ENCODE assay signal across 9 cellular contexts in the genomic region with DNA sequence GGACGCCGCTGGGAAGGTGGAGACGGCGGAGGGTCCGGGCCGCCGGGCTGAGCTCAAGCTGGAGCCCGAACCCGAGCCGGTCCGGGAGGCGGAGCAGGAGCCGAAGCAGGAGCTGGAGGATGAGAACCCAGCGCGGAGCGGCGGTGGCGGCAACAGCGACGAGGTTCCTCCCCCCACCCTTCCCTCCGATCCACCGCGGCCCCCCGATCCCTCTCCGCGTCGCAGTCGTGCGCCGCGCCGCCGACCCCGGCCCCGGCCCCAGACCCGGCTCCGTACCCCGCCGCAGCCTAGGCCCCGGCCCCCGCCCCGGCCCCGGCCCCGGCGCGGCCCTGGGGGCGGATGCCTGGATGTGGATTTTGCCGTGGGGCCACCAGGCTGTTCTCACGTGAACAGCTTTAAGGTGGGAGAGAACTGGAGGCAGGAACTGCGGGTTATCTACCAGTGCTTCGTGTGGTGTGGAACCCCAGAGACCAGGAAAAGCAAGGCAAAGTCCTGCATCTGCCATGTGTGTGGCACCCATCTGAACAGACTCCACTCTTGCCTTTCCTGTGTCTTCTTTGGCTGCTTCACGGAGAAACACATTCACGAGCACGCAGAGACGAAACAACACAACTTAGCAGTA. TPM values are rescaled to one million over a fixed set of nuclear protein-coding genes. Genes with fewer than 3 reads are reported as not detected.
DNase-seq lines count a peak whose midpoint lies in the region; FAIRE-seq and TF ChIP-seq lines count a peak whose summit lies in the region.
"Had no signal": no experiment of that assay in that cellular context is flagged by ENCODE, and none has a peak within 500 bp of the region (broad histone marks: within the 10 kb centered on the region; RNA-seq: fewer than 3 reads in every experiment).

No MANE protein-coding gene starts in this region.

- H3K27me3 ChIP-seq in HUES48 (ENCODE audit: control insufficient read depth, insufficient read depth, low read length) (no peaks in the 10 kb centered on the region), keratinocyte (ENCODE audit: control insufficient read depth, extremely low read depth, insufficient read depth, low read length) (no peaks in the 10 kb centered on the region), stomach (no peaks in the 10 kb centered on the region)

- 2 to 47% (median 19%) methylated on average over 6 to 54 of the region's 55 CpGs for WGBS in stomach, 5 donors

- no peak overlapping the region for H2AFZ ChIP-seq in keratinocyte (ENCODE audit: control insufficient read depth, low read length)

- dilution Hi-C loops in keratinocyte (cut with MboI; ENCODE audit: extremely low pct_ligation_motif_present, low sequenced_read_pairs), result no loop called here

- H3K9me3 ChIP-seq in HUES48 (ENCODE audit: control insufficient read depth, insufficient read depth, low read length) (peaks cover 11% of the 10 kb centered on the region; the same call in 1 of the 2 replicates), keratinocyte (ENCODE audit: control insufficient read depth, low read depth, low read length) (no peaks in the 10 kb centered on the region), stomach (no peaks in the 10 kb centered on the region)

- no peak for FAIRE-seq in keratinocyte (lab: Jason Lieb, UNC)

- DNase-seq in NCI-H510A treated with DMSO at 0.1 percent for 48 hours (lab: John Stamatoyannopoulos, UW) (peak; percentile 20), NCI-H510A (lab: John Stamatoyannopoulos, UW) (no peak), astrocyte of the spinal cord (ENCODE audit: low read depth, low spot score) (no peak), keratinocyte (ENCODE audit: low read depth, low spot score) (no peak), stomach (no peak), COR-L47 (lab: John Stamatoyannopoulos, UW) (no peak), SHP77 treated with DMSO at 0.1 percent for 48 hours (lab: John Stamatoyannopoulos, UW) (no peak)

- H3K4me2 ChIP-seq in keratinocyte (ENCODE audit: control insufficient read depth, extremely low read depth, insufficient read depth, low read depth, low read length), result peak overlapping the region; percentile 57

- H3K4me1 ChIP-seq in HUES48 (ENCODE audit: control insufficient read depth, insufficient read depth, low read length), result no peaks in the 10 kb centered on the region
- no peaks in the 10 kb centered on the region for H3K4me1 ChIP-seq in keratinocyte (ENCODE audit: control insufficient read depth, extremely low read depth, insufficient read depth, low read length)
- H3K4me1 ChIP-seq in stomach, result peaks cover 0 to 38% (median 24%) of the 10 kb centered on the region in 4 donors

- no peaks in the 10 kb centered on the region for H3K9me1 ChIP-seq in keratinocyte (ENCODE audit: control insufficient read depth, extremely low read depth, insufficient read depth, low read length)

- TF ChIP-seq EP300 in stomach (IDR thresholded peaks at IDR 0.05), result no peak

- H4K20me1 ChIP-seq in keratinocyte (ENCODE audit: control insufficient read depth, extremely low read depth, insufficient read depth, low read length), result no peaks in the 10 kb centered on the region

- TF ChIP-seq CTCF in astrocyte of the spinal cord (IDR thresholded peaks at IDR 0.05; ENCODE audit: low read depth, low read length) (no peak), keratinocyte (optimal IDR thresholded peaks at IDR 0.05 in 1 of 3, IDR thresholded peaks at IDR 0.05 in 1 of 3, conservative IDR thresholded peaks at IDR 0.05 in 1 of 3; ENCODE audit: extremely low read depth in 1 of 3, insufficient read depth in 2 of 3, low read length in 3 of 3) (no peak), stomach (IDR thresholded peaks at IDR 0.05) (no peak)

- intact Hi-C loops in stomach (cut with DNase I; ENCODE audit: low total_unique reads), result no loop called here

- no peak overlapping the region for H3K27ac ChIP-seq in HUES48 (ENCODE audit: low read depth, low read length)
- H3K27ac ChIP-seq in keratinocyte (ENCODE audit: control insufficient read depth, insufficient read depth, low read length), result no peak overlapping the region
- H3K27ac ChIP-seq in stomach, result peak overlapping the region; percentile 79 to 89 (median 88)

- H3K36me3 ChIP-seq in HUES48 (ENCODE audit: control insufficient read depth, insufficient read depth, low read length) (0 out of 2 replicates have a peak, but pooled peaks cover 3% of the 10 kb centered on the region), keratinocyte (ENCODE audit: control insufficient read depth in 2 of 2, extremely low read depth in 1 of 2, insufficient read depth in 2 of 2, low read length in 2 of 2) (no peaks in the 10 kb centered on the region), stomach (no peaks in the 10 kb centered on the region)

- no peak for TF ChIP-seq POLR2A in stomach (IDR thresholded peaks at IDR 0.05)

- H3K4me3 ChIP-seq in HUES48 (ENCODE audit: low read depth, low read length) (peak overlapping the region; percentile 77), astrocyte of the spinal cord (ENCODE audit: low read depth, low read length) (peak overlapping the region; percentile 51), keratinocyte (ENCODE audit: control insufficient read depth in 2 of 3, extremely low read depth in 1 of 3, insufficient read depth in 2 of 3, low read depth in 1 of 3, low read length in 3 of 3) (peak overlapping the region; percentile 35 to 67 (median 54)), stomach (peak overlapping the region; percentile 57 to 64 (median 62))

- H3K9ac ChIP-seq in HUES48 (ENCODE audit: low read depth, low read length) (no peak overlapping the region), keratinocyte (ENCODE audit: control insufficient read depth, extremely low read depth, insufficient read depth, low read length) (peak overlapping the region; percentile 70)

- in situ Hi-C loops in astrocyte of the spinal cord (cut with HindIII; ENCODE audit: low sequenced_read_pairs), result no loop called here

- no peaks in the 10 kb centered on the region for H3K79me2 ChIP-seq in keratinocyte (ENCODE audit: control insufficient read depth, insufficient read depth, low read length)

RNA-seq across cellular contexts. Expression of a gene that starts 0.5 kb away (rescaled TPM):
- polyA plus RNA-seq in keratinocyte (2.8 to 3.1 TPM (median 3.0 TPM) in 3 replicates), stomach (1 to 10 TPM; 1.6 to 2.3 (median 2.1) TPM)
- polyA plus RNA-seq in keratinocyte (2011; ENCODE audit: low read depth), result 1.7 TPM
- polyA plus RNA-seq in keratinocyte (2011; cell fraction: cytosol; rRNA removed), result 2.3 and 2.7 TPM in 2 replicates
- polyA plus RNA-seq in keratinocyte (2011; cell fraction: nucleus; rRNA removed), result 2.5 and 2.9 TPM in 2 replicates
- 1.1 and 2.6 TPM in 2 replicates for polyA plus RNA-seq in keratinocyte (2012; ENCODE audit: low replicate concordance)
- 5.0 to 7.2 TPM (median 5.0 TPM) in 3 replicates for polyA minus RNA-seq in keratinocyte
- 1.9 TPM for polyA minus RNA-seq in keratinocyte (2011; cell fraction: cytosol; rRNA and poly(A)+ RNA removed)
- 1.2 and 2.2 TPM in 2 replicates for polyA minus RNA-seq in keratinocyte (2011; cell fraction: nucleus; rRNA and poly(A)+ RNA removed)
- 1 to 10 TPM in 3 of 5 donors, under 1 TPM in 1, not detected in 1; 0.29 to 4.0 (median 2.1) TPM for total RNA-seq in stomach

RNA-seq across cellular contexts. Expression of a gene that starts 42.6 kb away (rescaled TPM):
- polyA plus RNA-seq in keratinocyte, result 3.1 to 4.6 TPM (median 3.9 TPM) in 3 replicates
- 3.6 TPM for polyA plus RNA-seq in keratinocyte (2011; ENCODE audit: low read depth)
- polyA plus RNA-seq in keratinocyte (2011; cell fraction: cytosol; rRNA removed), result 0.75 and 0.88 TPM in 2 replicates
- 7.2 and 8.5 TPM in 2 replicates for polyA plus RNA-seq in keratinocyte (2011; cell fraction: nucleus; rRNA removed)
- polyA plus RNA-seq in keratinocyte (2012; ENCODE audit: low replicate concordance), result 1.8 and 5.9 TPM in 2 replicates
- polyA minus RNA-seq in keratinocyte, result 5.3 to 14.1 TPM (median 14.0 TPM) in 3 replicates
- polyA minus RNA-seq in keratinocyte (2011; cell fraction: cytosol; rRNA and poly(A)+ RNA removed), result 2.7 TPM
- 14.1 and 21.7 TPM in 2 replicates for polyA minus RNA-seq in keratinocyte (2011; cell fraction: nucleus; rRNA and poly(A)+ RNA removed)
- total RNA-seq in stomach, result 10 to 100 TPM in 1 of 5 donors, 1 to 10 TPM in 4; 1.2 to 13.8 (median 8.1) TPM
- polyA plus RNA-seq in stomach, result 1 to 10 TPM in 1 of 3 donors, under 1 TPM in 2; 0.31 to 1.5 (median 0.93) TPM

RNA-seq across cellular contexts. Expression of a gene that starts 50.7 kb away (rescaled TPM):
- polyA plus RNA-seq in keratinocyte (not detected in 3 replicates), stomach (not detected)
- polyA plus RNA-seq in keratinocyte (2011; ENCODE audit: low read depth), result not detected
- not detected in 2 replicates for polyA plus RNA-seq in keratinocyte (2011; cell fraction: cytosol; rRNA removed)
- polyA plus RNA-seq in keratinocyte (2011; cell fraction: nucleus; rRNA removed), result not detected in 2 replicates
- polyA plus RNA-seq in keratinocyte (2012; ENCODE audit: low replicate concordance), result not detected in 2 replicates
- not detected in 3 replicates for polyA minus RNA-seq in keratinocyte
- polyA minus RNA-seq in keratinocyte (2011; cell fraction: cytosol; rRNA and poly(A)+ RNA removed), result not detected
- not detected in 2 replicates for polyA minus RNA-seq in keratinocyte (2011; cell fraction: nucleus; rRNA and poly(A)+ RNA removed)
- not detected for total RNA-seq in stomach
- total RNA-seq: activated naive CD4-positive, alpha-beta T cell treated with anti-CD3 and anti-CD28 coated beads, Interleukin-2, amount 50 U/mL, for 72 hours had no signal

Comparison
In these comparisons a context has a peak if more than half of its experiments do, and no peak if none do; other contexts are left out.
1. H3K27ac ChIP-seq: peak in stomach (5 of 5); none in HUES48 (single experiment) and keratinocyte (single experiment).
2. Peak in every context shown above with its lines, with median percentiles within 50 percentile points of each other: H3K4me3 ChIP-seq.